ENCODE assay signal across 10 cellular contexts in genomic region chr5:124704594-124705284, GRCh38. TPM values are rescaled to one million over a fixed set of nuclear protein-coding genes. Genes with fewer than 3 reads are reported as not detected.
DNase-seq lines count a peak whose midpoint lies in the region; ATAC-seq and TF ChIP-seq lines count a peak whose summit lies in the region.
"Had no signal": no experiment of that assay in that cellular context is flagged by ENCODE, and none has a peak within 500 bp of the region (broad histone marks: within the 10 kb centered on the region; RNA-seq: fewer than 3 reads in every experiment).

No MANE protein-coding gene starts in this region.

- no peak overlapping the region for H3K4me3 Mint-ChIP-seq in T-helper 17 cell
- no peak overlapping the region for H3K4me3 Mint-ChIP-seq in activated T-helper 17 cell treated with anti-CD3 and anti-CD28 coated beads, Interleukin-2, amount 50 U/mL, for 72 hours

- no peaks in the 10 kb centered on the region for H3K9me3 ChIP-seq in T-helper 17 cell (ENCODE audit: control insufficient read depth, low read length, poor library complexity, severe bottlenecking)
- H3K9me3 ChIP-seq: gastroesophageal sphincter, testis had no signal

- no peak overlapping the region for H3K27ac Mint-ChIP-seq in T-helper 17 cell
- no peak overlapping the region for H3K27ac Mint-ChIP-seq in activated T-helper 17 cell treated with anti-CD3 and anti-CD28 coated beads, Interleukin-2, amount 50 U/mL, for 72 hours

- peak overlapping the region; percentile 0 for H3K4me3 ChIP-seq in GM12865 (ENCODE audit: low read depth, low read length)
- H3K4me3 ChIP-seq: gastroesophageal sphincter, testis had no signal

- no peaks in the 10 kb centered on the region for H3K36me3 Mint-ChIP-seq in T-helper 17 cell (ENCODE audit: low read depth)
- no peaks in the 10 kb centered on the region for H3K36me3 Mint-ChIP-seq in activated T-helper 17 cell treated with anti-CD3 and anti-CD28 coated beads, Interleukin-2, amount 50 U/mL, for 72 hours (ENCODE audit: low read depth)

- TF ChIP-seq CTCF in GM12865 (IDR thresholded peaks at IDR 0.05; ENCODE audit: insufficient read depth, low read depth, low read length, missing control alignments), result no peak

- ATAC-seq in GM19468 (IDR thresholded peaks at IDR 0.05; ENCODE audit: extremely low read depth, unreplicated experiment), result peak; percentile 90
- peak; percentile 72 for ATAC-seq in HG03103 (IDR thresholded peaks at IDR 0.05; ENCODE audit: low read depth, unreplicated experiment)
- ATAC-seq in T-helper 17 cell, result peak; percentile 37
- ATAC-seq in activated T-helper 17 cell treated with anti-CD3 and anti-CD28 coated beads, Interleukin-2, amount 50 U/mL, for 72 hours (replicated peaks), result no peak
- ATAC-seq: gastroesophageal sphincter had no signal

- H3K9me3 Mint-ChIP-seq in activated T-helper 17 cell treated with anti-CD3 and anti-CD28 coated beads, Interleukin-2, amount 50 U/mL, for 72 hours, result no peaks in the 10 kb centered on the region

- peaks cover 12% of the 10 kb centered on the region for H3K27me3 Mint-ChIP-seq in T-helper 17 cell
- H3K27me3 Mint-ChIP-seq in activated T-helper 17 cell treated with anti-CD3 and anti-CD28 coated beads, Interleukin-2, amount 50 U/mL, for 72 hours, result no peaks in the 10 kb centered on the region

- DNase-seq in GM12865 (ENCODE audit: low read depth) (peak; percentile 83), T-helper 17 cell (no peak), AG08395 (ENCODE audit: low spot score) (no peak), GOT3 (lab: John Stamatoyannopoulos, UW) (no peak)
- no peak for DNase-seq in central memory CD4-positive, alpha-beta T cell
- DNase-seq: testis had no signal

- H3K4me1 Mint-ChIP-seq in T-helper 17 cell, result no peaks in the 10 kb centered on the region
- no peaks in the 10 kb centered on the region for H3K4me1 Mint-ChIP-seq in activated T-helper 17 cell treated with anti-CD3 and anti-CD28 coated beads, Interleukin-2, amount 50 U/mL, for 72 hours

RNA-seq across cellular contexts. Expression of gene ZNF608, which starts 41.7 kb away (rescaled TPM):
- under 1 TPM; 0.16 to 0.42 TPM for total RNA-seq in T-helper 17 cell
- not detected for total RNA-seq in activated T-helper 17 cell treated with anti-CD3 and anti-CD28 coated beads, Interleukin-2, amount 50 U/mL, for 72 hours
